In the genomic region with DNA sequence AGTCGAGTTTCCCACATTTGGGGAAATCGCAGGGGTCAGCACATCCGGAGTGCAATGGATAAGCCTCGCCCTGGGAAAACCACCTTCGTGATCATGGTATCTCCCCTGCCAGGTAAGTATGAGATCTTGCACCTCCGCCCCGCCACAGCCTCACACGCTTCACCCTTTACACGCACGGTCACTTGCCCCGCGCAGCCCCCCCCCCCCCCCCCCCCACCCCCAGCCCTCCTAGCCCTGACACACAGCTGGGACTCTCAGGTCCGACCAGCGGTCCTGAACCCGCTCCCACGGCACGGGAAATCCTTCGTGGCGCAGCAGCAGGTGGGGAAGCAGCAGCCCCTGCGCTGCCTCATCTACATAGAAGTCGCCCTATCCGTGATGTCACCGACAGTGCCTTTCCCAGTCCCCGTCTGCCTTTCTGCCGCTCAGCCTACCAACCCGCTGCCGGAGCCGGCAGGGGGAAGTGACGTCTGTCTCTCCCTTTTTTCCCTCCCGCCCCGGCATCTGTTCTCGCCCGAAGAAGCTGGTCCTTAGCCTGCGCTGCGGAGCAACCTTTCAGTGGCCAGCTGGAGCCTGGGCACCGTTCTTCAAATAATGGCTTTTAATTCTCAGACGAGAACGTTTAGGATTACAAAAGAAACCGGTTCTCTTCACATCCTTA, we compare ENCODE assay signal across 8 cellular contexts.
A peak's percentile ranks its signal among the peaks of the same experiment; 100 is the strongest.
DNase-seq lines count a peak whose midpoint lies in the region; ATAC-seq, FAIRE-seq and TF ChIP-seq lines count a peak whose summit lies in the region.
"Not testable (repeated sequence)": the region's sequence is repeated elsewhere in the genome, so short reads cannot be mapped to it uniquely, and the experiment has no call there.

No MANE protein-coding gene starts in this region.

- 0 out of 2 replicates have a peak, but pooled peaks have one; percentile 15 for TF ChIP-seq POLR2A in GM12892 (IDR thresholded peaks at IDR 0.05; ENCODE audit: low read depth, low read length)

- DNase-seq in GM12892 (ENCODE audit: insufficient read length); type B pancreatic cell (ENCODE audit: extremely low spot score, unreplicated experiment): not testable (repeated sequence)
- DNase-seq in NCI-H748 (lab: John Stamatoyannopoulos, UW; ENCODE audit: unreplicated experiment) (peak; percentile 47), activated T-cell treated with anti-CD3 and anti-CD28 coated beads for 48 hours (ENCODE audit: low read depth) (peak; percentile 22), endothelial cell (ENCODE audit: low spot score) (peak; percentile 26)
- DNase-seq in naive thymus-derived CD8-positive, alpha-beta T cell: peak in 5 of 10 donors; percentile 17 to 45 (median 20)

- H3K36me3 Mint-ChIP-seq in endothelial cell (ENCODE audit: low read depth, unreplicated experiment); type B pancreatic cell: not testable (repeated sequence)
- peaks cover 0 to 13% (median 2%) of the 10 kb centered on the region in 3 donors for H3K36me3 Mint-ChIP-seq in naive thymus-derived CD8-positive, alpha-beta T cell

- H3K27ac Mint-ChIP-seq in endothelial cell (ENCODE audit: unreplicated experiment) (peak overlapping the region; percentile 90), type B pancreatic cell (peak overlapping the region; percentile 92)
- H3K27ac Mint-ChIP-seq in naive thymus-derived CD8-positive, alpha-beta T cell: peak overlapping the region in 4 of 10 donors; percentile 81 to 93 (median 86)

- not testable (repeated sequence) for H3K9me3 Mint-ChIP-seq in endothelial cell (ENCODE audit: unreplicated experiment); type B pancreatic cell
- peaks cover 0 to 29% (median 3%) of the 10 kb centered on the region in 9 donors for H3K9me3 Mint-ChIP-seq in naive thymus-derived CD8-positive, alpha-beta T cell

- ATAC-seq in GM21528 (IDR thresholded peaks at IDR 0.05; ENCODE audit: low FRiP score, unreplicated experiment): peak; percentile 78
- ATAC-seq in HG03097 (IDR thresholded peaks at IDR 0.05; ENCODE audit: low FRiP score, unreplicated experiment): peak; percentile 86
- ATAC-seq in naive thymus-derived CD8-positive, alpha-beta T cell: peak; percentile 73 to 78

- POLR2A ChIA-PET in naive thymus-derived CD8-positive, alpha-beta T cell (lab: Charles Lee): not testable (repeated sequence)

- H3K4me3 Mint-ChIP-seq in endothelial cell (ENCODE audit: unreplicated experiment): not testable (repeated sequence)
- H3K4me3 Mint-ChIP-seq in naive thymus-derived CD8-positive, alpha-beta T cell: peak overlapping the region in 3 of 10 donors; percentile 22 to 46 (median 26)
- peak overlapping the region; percentile 76 for H3K4me3 Mint-ChIP-seq in type B pancreatic cell

- not testable (repeated sequence) for H3K27me3 Mint-ChIP-seq in endothelial cell (ENCODE audit: unreplicated experiment); type B pancreatic cell
- H3K27me3 Mint-ChIP-seq in naive thymus-derived CD8-positive, alpha-beta T cell: peaks cover 18 to 54% (median 32%) of the 10 kb centered on the region in 5 donors

- not testable (repeated sequence) for H3K4me1 Mint-ChIP-seq in endothelial cell (ENCODE audit: unreplicated experiment); naive thymus-derived CD8-positive, alpha-beta T cell; type B pancreatic cell (ENCODE audit: unreplicated experiment)

- not testable (repeated sequence) for TF ChIP-seq CTCF in endothelial cell (IDR thresholded peaks at IDR 0.05; ENCODE audit: unreplicated experiment); type B pancreatic cell (conservative IDR thresholded peaks at IDR 0.05)

- peak; percentile 95 for FAIRE-seq in GM12892 (lab: Jason Lieb, UNC)
